7 cellular contexts compared by ENCODE assay signal in the genomic region with DNA sequence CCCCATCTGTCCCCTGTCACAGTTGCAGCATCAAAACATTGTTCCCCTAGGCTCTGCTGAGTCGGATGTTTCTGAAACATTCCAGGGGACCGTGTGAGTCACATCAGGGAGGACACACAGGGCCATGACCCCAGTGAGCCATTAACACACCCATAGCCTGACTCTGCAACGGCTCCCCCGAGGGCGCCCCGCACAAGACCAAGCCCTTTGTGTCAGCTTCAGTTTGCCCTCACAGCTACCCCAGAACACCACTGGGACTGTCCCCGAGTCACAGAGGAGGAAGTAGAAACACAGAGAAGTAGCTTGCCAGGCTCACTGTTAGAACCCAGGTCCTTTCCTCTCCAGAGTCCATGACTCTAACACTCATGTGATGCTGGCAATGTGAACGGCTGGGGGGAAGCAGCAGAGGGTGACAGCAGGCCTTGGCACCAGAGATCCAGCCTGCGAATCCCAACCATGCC.
DNase-seq lines count a peak whose midpoint lies in the region; ATAC-seq and TF ChIP-seq lines count a peak whose summit lies in the region.

No MANE protein-coding gene starts in this region.

- H3K27ac ChIP-seq in GM23338 (ENCODE audit: low read depth) = no peak overlapping the region
- no peak overlapping the region for H3K27ac ChIP-seq in tibial artery

- H3K9me3 Mint-ChIP-seq in GM23338 (no peaks in the 10 kb centered on the region), activated B cell treated with CpG ODN at 0.5 μM for 24 hours (no peaks in the 10 kb centered on the region)
- no peaks in the 10 kb centered on the region for H3K9me3 Mint-ChIP-seq in activated CD8-positive, alpha-beta memory T cell treated with anti-CD3 and anti-CD28 coated beads, Interleukin-2, amount 10 ng/mL, durations not matched to agents 7 days and 5 days (ENCODE audit: low read depth)

- intact Hi-C loops in activated B cell treated with CpG ODN at 0.5 μM for 24 hours (cut with micrococcal nuclease) = loop anchor here (2.0 kb wide), 1 partner anchor 62 kb away; the partner anchor contains the start of gene HSBP1
- intact Hi-C loops in left colon (cut with DNase I, micrococcal nuclease) = no loop called here
- intact Hi-C loops in tibial artery (cut with DNase I; ENCODE audit: low total_unique reads) = no loop called here

- no peaks in the 10 kb centered on the region for H3K36me3 ChIP-seq in GM23338 (ENCODE audit: insufficient read depth)
- no peaks in the 10 kb centered on the region for H3K36me3 ChIP-seq in tibial artery

- H2AFZ ChIP-seq in GM23338 = 0 out of 2 replicates have a peak overlapping the region, but pooled peaks have one; percentile 66

- no peaks in the 10 kb centered on the region for H3F3A ChIP-seq in GM23338 (replicated peaks; ENCODE audit: low read depth)

- no peak overlapping the region for H3K4me3 Mint-ChIP-seq in GM23338
- peak overlapping the region; percentile 39 for H3K4me3 Mint-ChIP-seq in activated B cell treated with CpG ODN at 0.5 μM for 24 hours
- H3K4me3 Mint-ChIP-seq in activated CD8-positive, alpha-beta memory T cell treated with anti-CD3 and anti-CD28 coated beads, Interleukin-2, amount 10 ng/mL, durations not matched to agents 7 days and 5 days = no peak overlapping the region

- POLR2A ChIA-PET in activated B cell treated with CpG ODN at 0.5 μM for 24 hours (lab: Charles Lee) = no interaction called here

- H4K20me1 ChIP-seq in GM23338 (replicated peaks; ENCODE audit: insufficient read depth) = no peaks in the 10 kb centered on the region

- peaks cover 11% of the 10 kb centered on the region for H3K9me2 ChIP-seq in GM23338 (ENCODE audit: insufficient read depth)

- H3K4me1 Mint-ChIP-seq in GM23338 (peaks cover 3% of the 10 kb centered on the region; the same call in 1 of the 3 replicates), activated B cell treated with CpG ODN at 0.5 μM for 24 hours (peaks cover 12% of the 10 kb centered on the region)
- H3K4me1 Mint-ChIP-seq in activated CD8-positive, alpha-beta memory T cell treated with anti-CD3 and anti-CD28 coated beads, Interleukin-2, amount 10 ng/mL, durations not matched to agents 7 days and 5 days = no peaks in the 10 kb centered on the region

- H3K4me1 ChIP-seq in GM23338 (ENCODE audit: insufficient read depth) = no peaks in the 10 kb centered on the region
- no peaks in the 10 kb centered on the region for H3K4me1 ChIP-seq in tibial artery

- no peaks in the 10 kb centered on the region for H3K9me3 ChIP-seq in tibial artery

- no peaks in the 10 kb centered on the region for H3K27me3 Mint-ChIP-seq in GM23338 (ENCODE audit: insufficient read depth, low read depth, poor library complexity)
- peaks cover 14% of the 10 kb centered on the region for H3K27me3 Mint-ChIP-seq in activated B cell treated with CpG ODN at 0.5 μM for 24 hours
- H3K27me3 Mint-ChIP-seq in activated CD8-positive, alpha-beta memory T cell treated with anti-CD3 and anti-CD28 coated beads, Interleukin-2, amount 10 ng/mL, durations not matched to agents 7 days and 5 days = no peaks in the 10 kb centered on the region

- no peak; the same call in 2 of the 3 replicates for ATAC-seq in GM23338
- ATAC-seq in activated B cell treated with CpG ODN at 0.5 μM for 24 hours (ENCODE audit: low read depth) = peak; percentile 93
- no peak for ATAC-seq in left colon
- ATAC-seq in activated CD8-positive, alpha-beta memory T cell treated with anti-CD3 and anti-CD28 coated beads, Interleukin-2, amount 10 ng/mL, durations not matched to agents 7 days and 5 days = no peak
- no peak for ATAC-seq in GM19395 (IDR thresholded peaks at IDR 0.05; ENCODE audit: unreplicated experiment)
- no peak for ATAC-seq in GM21526 (IDR thresholded peaks at IDR 0.05; ENCODE audit: low FRiP score, unreplicated experiment)

- CTCF ChIA-PET in activated B cell treated with CpG ODN at 0.5 μM for 24 hours (lab: Charles Lee) = no interaction called here
- CTCF ChIA-PET in activated CD8-positive, alpha-beta memory T cell treated with anti-CD3 and anti-CD28 coated beads, Interleukin-2, amount 10 ng/mL, durations not matched to agents 7 days and 5 days (lab: Charles Lee) = no interaction called here

- H3K36me3 Mint-ChIP-seq in GM23338 (ENCODE audit: low read depth) = no peaks in the 10 kb centered on the region
- no peaks in the 10 kb centered on the region for H3K36me3 Mint-ChIP-seq in activated B cell treated with CpG ODN at 0.5 μM for 24 hours (ENCODE audit: low read depth)
- no peaks in the 10 kb centered on the region for H3K36me3 Mint-ChIP-seq in activated CD8-positive, alpha-beta memory T cell treated with anti-CD3 and anti-CD28 coated beads, Interleukin-2, amount 10 ng/mL, durations not matched to agents 7 days and 5 days

- H3K27me3 ChIP-seq in GM23338 (ENCODE audit: insufficient read depth) (no peaks in the 10 kb centered on the region), tibial artery (no peaks in the 10 kb centered on the region)

- H3K79me2 ChIP-seq in GM23338 (replicated peaks; ENCODE audit: insufficient read depth) = no peaks in the 10 kb centered on the region

- H3K4me2 ChIP-seq in GM23338 = no peak overlapping the region

- TF ChIP-seq CTCF in GM23338 (conservative IDR thresholded peaks at IDR 0.05; ENCODE audit: low read depth in 2 of 2) (no peak), activated B cell treated with CpG ODN at 0.5 μM for 24 hours (IDR thresholded peaks at IDR 0.05) (no peak), tibial artery (IDR thresholded peaks at IDR 0.05) (no peak)

- H3K27ac Mint-ChIP-seq in GM23338 (no peak overlapping the region), activated B cell treated with CpG ODN at 0.5 μM for 24 hours (peak overlapping the region; percentile 50)
- H3K27ac Mint-ChIP-seq in activated CD8-positive, alpha-beta memory T cell treated with anti-CD3 and anti-CD28 coated beads, Interleukin-2, amount 10 ng/mL, durations not matched to agents 7 days and 5 days = no peak overlapping the region

- DNase-seq in GM23338 (ENCODE audit: low spot score) (no peak), activated B cell treated with CpG ODN at 0.5 μM for 24 hours (peak; percentile 23), left colon (peak; percentile 4 to 47), tibial artery (peak; percentile 65 to 70)
- no peak for DNase-seq in activated CD8-positive, alpha-beta memory T cell treated with anti-CD3 and anti-CD28 coated beads, Interleukin-2, amount 10 ng/mL, durations not matched to agents 7 days and 5 days

- H3K4me3 ChIP-seq in GM23338 (no peak overlapping the region), tibial artery (no peak overlapping the region)

TF ChIP-seq in GM23338, 12 proteins besides CTCF, POLR2A, EP300 and RAD21:
- no peak for TF ChIP-seq ZNF462 (CRISPR knock-in tag; IDR thresholded peaks at IDR 0.05)
TF ChIP-seq in GM23338: peak in this region for 0.

Comparison
In these comparisons a context has a peak if more than half of its experiments do, and no peak if none do; other contexts are left out.
1. DNase-seq: peak in activated B cell treated with CpG ODN at 0.5 μM for 24 hours (single experiment), left colon (2 of 2) and tibial artery (2 of 2); none in GM23338 (single experiment) and activated CD8-positive, alpha-beta memory T cell treated with anti-CD3 and anti-CD28 coated beads, Interleukin-2, amount 10 ng/mL, durations not matched to agents 7 days and 5 days (single experiment).